16 cellular contexts compared by ENCODE assay signal in the genomic region with DNA sequence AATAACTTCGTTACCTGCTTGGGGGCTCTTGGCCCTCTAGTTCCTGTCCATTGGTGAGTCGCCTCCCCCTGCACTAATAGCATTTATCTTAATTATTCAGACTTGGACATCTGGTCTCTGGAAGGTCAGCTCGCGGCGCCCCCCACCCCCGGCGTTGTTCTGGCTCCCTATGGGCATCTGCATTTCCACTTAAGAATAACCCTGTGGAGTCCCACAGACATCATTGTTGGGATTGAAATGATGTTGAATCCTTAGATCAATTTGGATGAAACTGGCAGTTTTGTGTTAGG.
"Had no signal": no experiment of that assay in that cellular context is flagged by ENCODE, and none has a peak within 500 bp of the region (broad histone marks: within the 10 kb centered on the region; RNA-seq: fewer than 3 reads in every experiment).

No MANE protein-coding gene starts in this region.

- DNase-seq: activated CD4-positive, alpha-beta T cell treated with anti-CD3 and anti-CD28 coated beads, Interleukin-2, amount 10 ng/mL, durations not matched to agents 7 days and 5 days; activated CD4-positive, CD25-positive, alpha-beta regulatory T cell; activated gamma-delta T cell; activated T-cell treated with anti-CD3 and anti-CD28 coated beads, Interleukin-2, amount 50 U/mL, for 4 hours; central memory CD4-positive, alpha-beta T cell; effector CD8-positive, alpha-beta T cell; lower lobe of right lung; T-helper 2 cell had no signal

- H3K27ac Mint-ChIP-seq: activated CD4-positive, alpha-beta T cell treated with anti-CD3 and anti-CD28 coated beads, Interleukin-2, amount 10 ng/mL, durations not matched to agents 7 days and 5 days; mesothelial cell of epicardium; stimulated activated effector memory CD8-positive, alpha-beta T cell treated with anti-CD3 and anti-CD28 coated beads, Interleukin-12 subunit alpha, Interleukin-12 subunit beta, amount 100 ng/mL, for 72 hours had no signal

- H3K4me1 Mint-ChIP-seq: activated CD4-positive, alpha-beta T cell treated with anti-CD3 and anti-CD28 coated beads, Interleukin-2, amount 10 ng/mL, durations not matched to agents 7 days and 5 days; mesothelial cell of epicardium; stimulated activated effector memory CD8-positive, alpha-beta T cell treated with anti-CD3 and anti-CD28 coated beads, Interleukin-12 subunit alpha, Interleukin-12 subunit beta, amount 100 ng/mL, for 72 hours had no signal

- H3K9me3 Mint-ChIP-seq: activated CD4-positive, alpha-beta T cell treated with anti-CD3 and anti-CD28 coated beads, Interleukin-2, amount 10 ng/mL, durations not matched to agents 7 days and 5 days; activated T-cell treated with anti-CD3 and anti-CD28 coated beads, Interleukin-2, amount 50 U/mL, for 4 hours; mesothelial cell of epicardium; neural crest cell; stimulated activated effector memory CD8-positive, alpha-beta T cell treated with anti-CD3 and anti-CD28 coated beads, Interleukin-12 subunit alpha, Interleukin-12 subunit beta, amount 100 ng/mL, for 72 hours had no signal

- H3K9me3 ChIP-seq: gastroesophageal sphincter, lower lobe of right lung, pancreas, tibial nerve had no signal

- ATAC-seq: activated T-cell treated with anti-CD3 and anti-CD28 coated beads, Interleukin-2, amount 50 U/mL, for 4 hours; gastroesophageal sphincter; lower lobe of right lung; pancreas had no signal

- H3K36me3 ChIP-seq: gastroesophageal sphincter, lower lobe of right lung, pancreas, tibial nerve had no signal

- H3K4me1 ChIP-seq: gastroesophageal sphincter, lower lobe of right lung, pancreas, tibial nerve had no signal

- H3K4me3 ChIP-seq: coronary artery, gastroesophageal sphincter, lower lobe of right lung, pancreas, skin epidermis, tibial nerve had no signal

- H3K27ac ChIP-seq: coronary artery, gastroesophageal sphincter, lower lobe of right lung, pancreas, skin epidermis, tibial nerve had no signal

- H3K4me3 Mint-ChIP-seq: activated CD4-positive, alpha-beta T cell treated with anti-CD3 and anti-CD28 coated beads, Interleukin-2, amount 10 ng/mL, durations not matched to agents 7 days and 5 days; activated T-cell treated with anti-CD3 and anti-CD28 coated beads, Interleukin-2, amount 50 U/mL, for 4 hours; mesothelial cell of epicardium; neural crest cell; stimulated activated effector memory CD8-positive, alpha-beta T cell treated with anti-CD3 and anti-CD28 coated beads, Interleukin-12 subunit alpha, Interleukin-12 subunit beta, amount 100 ng/mL, for 72 hours had no signal

- H3K36me3 Mint-ChIP-seq: mesothelial cell of epicardium; stimulated activated effector memory CD8-positive, alpha-beta T cell treated with anti-CD3 and anti-CD28 coated beads, Interleukin-12 subunit alpha, Interleukin-12 subunit beta, amount 100 ng/mL, for 72 hours had no signal

- H3K27me3 ChIP-seq: gastroesophageal sphincter, pancreas, tibial nerve had no signal
